In the genomic region with DNA sequence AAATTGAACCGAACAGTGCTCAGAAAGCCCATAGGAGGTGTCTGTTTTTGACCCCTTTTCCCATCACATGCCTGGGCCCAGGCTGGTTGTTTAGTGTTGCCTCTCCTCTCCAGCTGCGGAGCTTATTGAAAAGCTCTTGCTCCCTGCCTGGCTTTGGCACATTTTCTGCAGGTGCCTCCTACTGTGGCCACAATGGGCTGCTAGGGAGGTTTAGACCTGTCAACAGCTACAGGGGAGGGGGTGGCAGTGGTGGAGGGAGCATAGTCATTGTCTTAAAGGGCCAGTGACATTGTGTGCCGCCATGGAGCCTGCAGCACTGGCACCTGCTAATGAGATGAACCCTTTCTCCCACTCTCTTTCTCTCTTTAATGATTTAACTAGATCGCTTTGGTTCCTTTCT, we compare ENCODE assay signal across 19 cellular contexts. TPM values are rescaled to one million over a fixed set of nuclear protein-coding genes. Genes with fewer than 3 reads are reported as not detected.
A peak's percentile ranks its signal among the peaks of the same experiment; 100 is the strongest.
DNase-seq lines count a peak whose midpoint lies in the region; ATAC-seq and TF ChIP-seq lines count a peak whose summit lies in the region.
"Had no signal": no experiment of that assay in that cellular context is flagged by ENCODE, and none has a peak within 500 bp of the region (broad histone marks: within the 10 kb centered on the region; RNA-seq: fewer than 3 reads in every experiment).

No MANE protein-coding gene starts in this region.

- no peak overlapping the region for H3K27ac Mint-ChIP-seq in T-cell
- H3K27ac Mint-ChIP-seq: CD14-positive monocyte; stimulated activated naive CD8-positive, alpha-beta T cell treated with anti-CD3 and anti-CD28 coated beads, Interleukin-15, amount 100 ng/mL, for 72 hours had no signal

- TF ChIP-seq CTCF in WERI-Rb-1 (IDR thresholded peaks at IDR 0.05; ENCODE audit: low read depth, low read length) = no peak
- TF ChIP-seq CTCF in suprapubic skin (IDR thresholded peaks at IDR 0.05) = no peak

- H2AK5ac ChIP-seq in mesendoderm (ENCODE audit: low read length) = no peak overlapping the region

- H3K9ac ChIP-seq in HUES64 (ENCODE audit: low read depth, low read length) (peak overlapping the region; percentile 4; the same call in 1 of the 2 replicates), mesendoderm (ENCODE audit: low read length) (no peak overlapping the region)

- no peak overlapping the region for H3K18ac ChIP-seq in mesendoderm (ENCODE audit: low read length)

- no peak for TF ChIP-seq POLR2A in suprapubic skin (IDR thresholded peaks at IDR 0.05)

- no peaks in the 10 kb centered on the region for H3K9me3 ChIP-seq in HUES64 (ENCODE audit: insufficient read depth, low read depth, low read length)
- no peaks in the 10 kb centered on the region for H3K9me3 ChIP-seq in WERI-Rb-1 (ENCODE audit: severe bottlenecking)
- H3K9me3 ChIP-seq in suprapubic skin = no peaks in the 10 kb centered on the region
- H3K9me3 ChIP-seq: neutrophil had no signal

- H3K27me3 ChIP-seq in HUES64 (ENCODE audit: insufficient read depth, low read length) (no peaks in the 10 kb centered on the region), WERI-Rb-1 (ENCODE audit: insufficient read depth, low read depth, severe bottlenecking) (no peaks in the 10 kb centered on the region), mesendoderm (ENCODE audit: insufficient read depth, low read length, poor library complexity) (no peaks in the 10 kb centered on the region), suprapubic skin (no peaks in the 10 kb centered on the region)

- H3K79me1 ChIP-seq in mesendoderm (ENCODE audit: low read length) = no peaks in the 10 kb centered on the region

- H3K9me3 Mint-ChIP-seq in T-cell = no peaks in the 10 kb centered on the region
- H3K9me3 Mint-ChIP-seq: CD14-positive monocyte; stimulated activated naive CD8-positive, alpha-beta T cell treated with anti-CD3 and anti-CD28 coated beads, Interleukin-15, amount 100 ng/mL, for 72 hours had no signal

- H3K36me3 Mint-ChIP-seq in T-cell = no peaks in the 10 kb centered on the region
- H3K36me3 Mint-ChIP-seq: CD14-positive monocyte had no signal

- TF ChIP-seq EP300 in suprapubic skin (IDR thresholded peaks at IDR 0.05) = no peak

- no peaks in the 10 kb centered on the region for H3K4me1 Mint-ChIP-seq in T-cell
- H3K4me1 Mint-ChIP-seq: stimulated activated naive CD8-positive, alpha-beta T cell treated with anti-CD3 and anti-CD28 coated beads, Interleukin-15, amount 100 ng/mL, for 72 hours had no signal

- 1% methylated on average over 4 of the region's 4 CpGs for WGBS in HUES64
- no CpG with 5 or more reads among the region's 4 CpGs for WGBS in mesendoderm (ENCODE audit: extremely low coverage, insufficient coverage, low lambda C conversion rate)
- 74% methylated on average over 4 of the region's 4 CpGs for WGBS in suprapubic skin

- H2BK5ac ChIP-seq in mesendoderm (ENCODE audit: low read length) = no peak overlapping the region

- CTCF ChIA-PET in T-cell (lab: Charles Lee) = no interaction called here

- H4K5ac ChIP-seq in mesendoderm (ENCODE audit: low read length) = no peak overlapping the region

- H3K36me3 ChIP-seq in HUES64 (ENCODE audit: insufficient read depth, low read length) (no peaks in the 10 kb centered on the region), WERI-Rb-1 (no peaks in the 10 kb centered on the region), mesendoderm (ENCODE audit: control insufficient read depth, insufficient read depth, low read length) (no peaks in the 10 kb centered on the region), suprapubic skin (peaks cover 5% of the 10 kb centered on the region)
- H3K36me3 ChIP-seq: neutrophil had no signal

- no peak overlapping the region for H3K4me3 Mint-ChIP-seq in T-cell
- H3K4me3 Mint-ChIP-seq: stimulated activated naive CD8-positive, alpha-beta T cell treated with anti-CD3 and anti-CD28 coated beads, Interleukin-15, amount 100 ng/mL, for 72 hours had no signal

- H3K4me2 ChIP-seq in mesendoderm (ENCODE audit: low read length) = no peak overlapping the region

- no peak overlapping the region for H2BK15ac ChIP-seq in mesendoderm (replicated peaks; ENCODE audit: low read depth)

- no peak overlapping the region for H3K56ac ChIP-seq in mesendoderm (ENCODE audit: low read length)

- DNase-seq in NCI-H2107 (lab: John Stamatoyannopoulos, UW) (peak; percentile 13), WERI-Rb-1 (peak; percentile 41), mesendoderm (peak; percentile 94), suprapubic skin (ENCODE audit: low spot score in 2 of 2) (no peak), T-cell (no peak)
- DNase-seq: activated CD4-positive, alpha-beta T cell treated with anti-CD3 and anti-CD28 coated beads, Interleukin-2, amount 50 U/mL, for 48 hours; aorta; EL; hippocampal formation; Karpas-422; mammary epithelial cell; SIG-M5; small intestine; stimulated activated naive CD8-positive, alpha-beta T cell treated with anti-CD3 and anti-CD28 coated beads, Interleukin-15, amount 100 ng/mL, for 72 hours had no signal

- no peaks in the 10 kb centered on the region for H3K79me2 ChIP-seq in mesendoderm (ENCODE audit: control insufficient read depth, insufficient read depth, low read length)

- no peak overlapping the region for H3K23ac ChIP-seq in mesendoderm (ENCODE audit: low read length)

- peaks cover 79% of the 10 kb centered on the region for H3K4me1 ChIP-seq in HUES64 (ENCODE audit: insufficient read depth, low read length)
- peaks cover 6% of the 10 kb centered on the region for H3K4me1 ChIP-seq in mesendoderm (ENCODE audit: control insufficient read depth, low read depth, low read length)
- H3K4me1 ChIP-seq in suprapubic skin = no peaks in the 10 kb centered on the region

- no peak overlapping the region for H4K8ac ChIP-seq in mesendoderm (ENCODE audit: low read depth, low read length)

- H2BK120ac ChIP-seq in mesendoderm (ENCODE audit: low read depth, low read length) = no peak overlapping the region

- POLR2A ChIA-PET in T-cell (lab: Charles Lee) = no interaction called here

- H3K4me3 ChIP-seq in HUES64 (ENCODE audit: low read length) (peak overlapping the region; percentile 17; the same call in 1 of the 2 replicates), WERI-Rb-1 (ENCODE audit: low read depth, low read length) (no peak overlapping the region), mesendoderm (ENCODE audit: low read length) (no peak overlapping the region), suprapubic skin (no peak overlapping the region)

- no peak overlapping the region for H3K4ac ChIP-seq in mesendoderm (ENCODE audit: low read depth, low read length)

- peaks cover 6 to 11% of the 10 kb centered on the region in 2 donors for H3K27me3 Mint-ChIP-seq in T-cell

- H3K27ac ChIP-seq in HUES64 (ENCODE audit: low read depth, low read length) (peak overlapping the region; percentile 75; the same call in 1 of the 2 replicates), WERI-Rb-1 (no peak overlapping the region), mesendoderm (ENCODE audit: low read depth, low read length) (peak overlapping the region; percentile 30), suprapubic skin (no peak overlapping the region)
- H3K27ac ChIP-seq: neutrophil had no signal

- ATAC-seq in T-cell (replicated peaks in 1 of 4) = no peak
- ATAC-seq in GM19397 (IDR thresholded peaks at IDR 0.05; ENCODE audit: unreplicated experiment) = no peak
- no peak for ATAC-seq in HG02642 (IDR thresholded peaks at IDR 0.05; ENCODE audit: poor library complexity, unreplicated experiment)
- ATAC-seq: stimulated activated naive CD8-positive, alpha-beta T cell treated with anti-CD3 and anti-CD28 coated beads, Interleukin-15, amount 100 ng/mL, for 72 hours had no signal

RNA-seq across cellular contexts. Expression of a gene that starts 13.2 kb away (rescaled TPM):
- 1.1 TPM for polyA plus RNA-seq in HUES64 (2013, experiment 1 of 2)
- polyA plus RNA-seq in HUES64 (2013, experiment 2 of 2) = 0.63 TPM
- polyA plus RNA-seq in mesendoderm (2013, experiment 1 of 2) = 0.17 TPM
- polyA plus RNA-seq in mesendoderm (2013, experiment 2 of 2) = 0.10 TPM
- total RNA-seq in suprapubic skin (under 1 TPM in 1 of 4 donors, not detected in 3; 0.56 TPM), T-cell (not detected)
- total RNA-seq: mammary epithelial cell had no signal
- polyA plus RNA-seq: CD14-positive monocyte had no signal

Comparison
In these comparisons a context has a peak if more than half of its experiments do, and no peak if none do; other contexts are left out.
1. H3K27ac ChIP-seq: peak in HUES64 (single experiment) and mesendoderm (single experiment); none in WERI-Rb-1 (single experiment) and suprapubic skin (single experiment).
2. DNase-seq: peak in NCI-H2107 (single experiment), WERI-Rb-1 (single experiment) and mesendoderm (single experiment); none in suprapubic skin (0 of 2) and T-cell (0 of 34).